ENCODE assay signal across 1 cellular context in the genomic region with DNA sequence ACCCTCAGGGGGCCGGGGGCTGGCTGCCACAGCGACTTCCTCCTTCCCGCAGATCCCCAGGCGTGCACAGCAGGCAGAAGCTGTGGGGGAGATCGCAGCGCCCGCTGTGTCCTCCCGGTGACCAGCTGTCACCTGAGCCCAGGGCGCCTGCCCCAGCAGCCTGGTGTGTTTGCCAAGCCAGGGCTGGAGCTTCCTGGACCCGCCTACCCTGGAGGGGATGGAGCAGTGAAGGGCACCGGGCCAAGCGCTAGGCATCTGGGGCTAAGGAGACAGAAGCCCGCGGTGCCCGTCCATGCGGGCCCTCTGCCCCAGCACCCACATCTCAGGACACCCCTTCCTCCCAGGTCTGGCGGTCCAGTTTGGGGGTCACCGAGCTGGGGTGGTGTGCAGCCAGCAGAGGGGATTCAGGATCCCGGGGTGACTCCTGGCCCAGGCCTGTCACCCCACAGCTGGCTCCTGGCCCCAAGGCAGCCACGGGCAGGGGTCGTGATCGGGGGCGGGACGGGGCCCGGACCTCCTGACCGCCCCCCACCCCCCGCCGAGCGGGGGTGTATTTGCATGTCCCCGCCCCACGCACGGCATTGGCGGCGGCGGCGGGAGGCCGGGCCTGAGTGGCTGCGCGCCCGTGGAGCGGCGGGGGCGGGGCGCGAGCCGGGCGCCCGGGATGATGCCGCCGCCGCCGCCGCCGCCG.
TF ChIP-seq lines count a peak whose summit lies in the region.

A gene with protein sequence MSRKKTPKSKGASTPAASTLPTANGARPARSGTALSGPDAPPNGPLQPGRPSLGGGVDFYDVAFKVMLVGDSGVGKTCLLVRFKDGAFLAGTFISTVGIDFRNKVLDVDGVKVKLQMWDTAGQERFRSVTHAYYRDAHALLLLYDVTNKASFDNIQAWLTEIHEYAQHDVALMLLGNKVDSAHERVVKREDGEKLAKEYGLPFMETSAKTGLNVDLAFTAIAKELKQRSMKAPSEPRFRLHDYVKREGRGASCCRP (plus strand): TSS at position 645 of the 691 bp plus-strand sequence. CDS start 159 bp downstream, outside the sequence.

TF ChIP-seq in HepG2, 621 proteins besides CTCF, POLR2A, EP300 and RAD21 (continued from another document and continues in another):
- TF ChIP-seq ZNF432 (CRISPR knock-in tag; IDR thresholded peaks at IDR 0.05; ENCODE audit: borderline replicate concordance), result no peak
- TF ChIP-seq RFXAP (CRISPR knock-in tag; IDR thresholded peaks at IDR 0.05; ENCODE audit: borderline replicate concordance), result no peak
- TF ChIP-seq, protein P1, sequence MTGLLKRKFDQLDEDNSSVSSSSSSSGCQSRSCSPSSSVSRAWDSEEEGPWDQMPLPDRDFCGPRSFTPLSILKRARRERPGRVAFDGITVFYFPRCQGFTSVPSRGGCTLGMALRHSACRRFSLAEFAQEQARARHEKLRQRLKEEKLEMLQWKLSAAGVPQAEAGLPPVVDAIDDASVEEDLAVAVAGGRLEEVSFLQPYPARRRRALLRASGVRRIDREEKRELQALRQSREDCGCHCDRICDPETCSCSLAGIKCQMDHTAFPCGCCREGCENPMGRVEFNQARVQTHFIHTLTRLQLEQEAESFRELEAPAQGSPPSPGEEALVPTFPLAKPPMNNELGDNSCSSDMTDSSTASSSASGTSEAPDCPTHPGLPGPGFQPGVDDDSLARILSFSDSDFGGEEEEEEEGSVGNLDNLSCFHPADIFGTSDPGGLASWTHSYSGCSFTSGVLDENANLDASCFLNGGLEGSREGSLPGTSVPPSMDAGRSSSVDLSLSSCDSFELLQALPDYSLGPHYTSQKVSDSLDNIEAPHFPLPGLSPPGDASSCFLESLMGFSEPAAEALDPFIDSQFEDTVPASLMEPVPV (CRISPR knock-in tag; IDR thresholded peaks at IDR 0.05), result peak; percentile 37; the same call in 1 of the 2 replicates
- no peak for TF ChIP-seq ZNF530 (CRISPR knock-in tag; IDR thresholded peaks at IDR 0.05; ENCODE audit: low read depth)
- TF ChIP-seq, protein P2, sequence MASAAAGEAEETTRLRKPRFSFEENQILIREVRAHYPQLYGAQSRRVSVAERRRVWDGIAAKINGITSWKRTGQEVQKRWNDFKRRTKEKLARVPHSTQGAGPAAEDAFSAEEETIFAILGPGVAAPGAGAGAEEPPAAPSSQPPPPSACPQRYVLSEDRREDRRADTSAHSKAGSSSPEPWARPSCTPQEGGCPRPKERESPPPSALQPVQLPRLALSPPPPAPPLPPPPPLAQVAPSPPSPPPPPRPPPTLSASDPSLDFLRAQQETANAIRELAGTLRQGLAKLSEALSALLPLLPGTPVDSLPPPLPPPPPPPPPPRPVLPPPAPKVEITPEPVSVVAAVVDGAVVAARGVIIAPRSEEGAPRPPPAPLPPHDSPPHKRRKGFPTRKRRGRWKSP (CRISPR knock-in tag; IDR thresholded peaks at IDR 0.05), result peak; percentile 58; the same call in 1 of the 2 replicates
- TF ChIP-seq CREB1 (IDR thresholded peaks at IDR 0.05), result no peak
- no peak for TF ChIP-seq CREB1 (CRISPR knock-in tag; IDR thresholded peaks at IDR 0.05)
- TF ChIP-seq ZZZ3 (CRISPR knock-in tag; IDR thresholded peaks at IDR 0.05; ENCODE audit: borderline replicate concordance), result no peak
- TF ChIP-seq ZNF556 (CRISPR knock-in tag; IDR thresholded peaks at IDR 0.05; ENCODE audit: borderline replicate concordance), result no peak
- TF ChIP-seq, protein P3, sequence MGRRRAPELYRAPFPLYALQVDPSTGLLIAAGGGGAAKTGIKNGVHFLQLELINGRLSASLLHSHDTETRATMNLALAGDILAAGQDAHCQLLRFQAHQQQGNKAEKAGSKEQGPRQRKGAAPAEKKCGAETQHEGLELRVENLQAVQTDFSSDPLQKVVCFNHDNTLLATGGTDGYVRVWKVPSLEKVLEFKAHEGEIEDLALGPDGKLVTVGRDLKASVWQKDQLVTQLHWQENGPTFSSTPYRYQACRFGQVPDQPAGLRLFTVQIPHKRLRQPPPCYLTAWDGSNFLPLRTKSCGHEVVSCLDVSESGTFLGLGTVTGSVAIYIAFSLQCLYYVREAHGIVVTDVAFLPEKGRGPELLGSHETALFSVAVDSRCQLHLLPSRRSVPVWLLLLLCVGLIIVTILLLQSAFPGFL (CRISPR knock-in tag; IDR thresholded peaks at IDR 0.05), result no peak
- no peak for TF ChIP-seq ZNF567 (CRISPR knock-in tag; IDR thresholded peaks at IDR 0.05; ENCODE audit: borderline replicate concordance)
- no peak for TF ChIP-seq ZNF160 (CRISPR knock-in tag; IDR thresholded peaks at IDR 0.05)
- no peak for TF ChIP-seq ARNT2 (CRISPR knock-in tag; IDR thresholded peaks at IDR 0.05; ENCODE audit: low read depth)
- no peak for TF ChIP-seq NAIF1 (CRISPR knock-in tag; IDR thresholded peaks at IDR 0.05; ENCODE audit: borderline replicate concordance)
- TF ChIP-seq HOXA3 (CRISPR knock-in tag; IDR thresholded peaks at IDR 0.05), result peak; percentile 55; the same call in 1 of the 2 replicates
- TF ChIP-seq, protein P4, sequence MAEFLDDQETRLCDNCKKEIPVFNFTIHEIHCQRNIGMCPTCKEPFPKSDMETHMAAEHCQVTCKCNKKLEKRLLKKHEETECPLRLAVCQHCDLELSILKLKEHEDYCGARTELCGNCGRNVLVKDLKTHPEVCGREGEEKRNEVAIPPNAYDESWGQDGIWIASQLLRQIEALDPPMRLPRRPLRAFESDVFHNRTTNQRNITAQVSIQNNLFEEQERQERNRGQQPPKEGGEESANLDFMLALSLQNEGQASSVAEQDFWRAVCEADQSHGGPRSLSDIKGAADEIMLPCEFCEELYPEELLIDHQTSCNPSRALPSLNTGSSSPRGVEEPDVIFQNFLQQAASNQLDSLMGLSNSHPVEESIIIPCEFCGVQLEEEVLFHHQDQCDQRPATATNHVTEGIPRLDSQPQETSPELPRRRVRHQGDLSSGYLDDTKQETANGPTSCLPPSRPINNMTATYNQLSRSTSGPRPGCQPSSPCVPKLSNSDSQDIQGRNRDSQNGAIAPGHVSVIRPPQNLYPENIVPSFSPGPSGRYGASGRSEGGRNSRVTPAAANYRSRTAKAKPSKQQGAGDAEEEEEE (CRISPR knock-in tag; IDR thresholded peaks at IDR 0.05; ENCODE audit: borderline replicate concordance), result no peak
- no peak for TF ChIP-seq PHF5A (CRISPR knock-in tag; IDR thresholded peaks at IDR 0.05; ENCODE audit: low read depth, unreplicated experiment)
- TF ChIP-seq, protein P5, sequence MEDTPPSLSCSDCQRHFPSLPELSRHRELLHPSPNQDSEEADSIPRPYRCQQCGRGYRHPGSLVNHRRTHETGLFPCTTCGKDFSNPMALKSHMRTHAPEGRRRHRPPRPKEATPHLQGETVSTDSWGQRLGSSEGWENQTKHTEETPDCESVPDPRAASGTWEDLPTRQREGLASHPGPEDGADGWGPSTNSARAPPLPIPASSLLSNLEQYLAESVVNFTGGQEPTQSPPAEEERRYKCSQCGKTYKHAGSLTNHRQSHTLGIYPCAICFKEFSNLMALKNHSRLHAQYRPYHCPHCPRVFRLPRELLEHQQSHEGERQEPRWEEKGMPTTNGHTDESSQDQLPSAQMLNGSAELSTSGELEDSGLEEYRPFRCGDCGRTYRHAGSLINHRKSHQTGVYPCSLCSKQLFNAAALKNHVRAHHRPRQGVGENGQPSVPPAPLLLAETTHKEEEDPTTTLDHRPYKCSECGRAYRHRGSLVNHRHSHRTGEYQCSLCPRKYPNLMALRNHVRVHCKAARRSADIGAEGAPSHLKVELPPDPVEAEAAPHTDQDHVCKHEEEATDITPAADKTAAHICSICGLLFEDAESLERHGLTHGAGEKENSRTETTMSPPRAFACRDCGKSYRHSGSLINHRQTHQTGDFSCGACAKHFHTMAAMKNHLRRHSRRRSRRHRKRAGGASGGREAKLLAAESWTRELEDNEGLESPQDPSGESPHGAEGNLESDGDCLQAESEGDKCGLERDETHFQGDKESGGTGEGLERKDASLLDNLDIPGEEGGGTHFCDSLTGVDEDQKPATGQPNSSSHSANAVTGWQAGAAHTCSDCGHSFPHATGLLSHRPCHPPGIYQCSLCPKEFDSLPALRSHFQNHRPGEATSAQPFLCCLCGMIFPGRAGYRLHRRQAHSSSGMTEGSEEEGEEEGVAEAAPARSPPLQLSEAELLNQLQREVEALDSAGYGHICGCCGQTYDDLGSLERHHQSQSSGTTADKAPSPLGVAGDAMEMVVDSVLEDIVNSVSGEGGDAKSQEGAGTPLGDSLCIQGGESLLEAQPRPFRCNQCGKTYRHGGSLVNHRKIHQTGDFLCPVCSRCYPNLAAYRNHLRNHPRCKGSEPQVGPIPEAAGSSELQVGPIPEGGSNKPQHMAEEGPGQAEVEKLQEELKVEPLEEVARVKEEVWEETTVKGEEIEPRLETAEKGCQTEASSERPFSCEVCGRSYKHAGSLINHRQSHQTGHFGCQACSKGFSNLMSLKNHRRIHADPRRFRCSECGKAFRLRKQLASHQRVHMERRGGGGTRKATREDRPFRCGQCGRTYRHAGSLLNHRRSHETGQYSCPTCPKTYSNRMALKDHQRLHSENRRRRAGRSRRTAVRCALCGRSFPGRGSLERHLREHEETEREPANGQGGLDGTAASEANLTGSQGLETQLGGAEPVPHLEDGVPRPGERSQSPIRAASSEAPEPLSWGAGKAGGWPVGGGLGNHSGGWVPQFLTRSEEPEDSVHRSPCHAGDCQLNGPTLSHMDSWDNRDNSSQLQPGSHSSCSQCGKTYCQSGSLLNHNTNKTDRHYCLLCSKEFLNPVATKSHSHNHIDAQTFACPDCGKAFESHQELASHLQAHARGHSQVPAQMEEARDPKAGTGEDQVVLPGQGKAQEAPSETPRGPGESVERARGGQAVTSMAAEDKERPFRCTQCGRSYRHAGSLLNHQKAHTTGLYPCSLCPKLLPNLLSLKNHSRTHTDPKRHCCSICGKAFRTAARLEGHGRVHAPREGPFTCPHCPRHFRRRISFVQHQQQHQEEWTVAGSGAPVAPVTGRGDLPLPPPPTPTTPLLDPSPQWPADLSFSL (CRISPR knock-in tag; IDR thresholded peaks at IDR 0.05), result no peak
- TF ChIP-seq ZNF101 (CRISPR knock-in tag; IDR thresholded peaks at IDR 0.05; ENCODE audit: borderline replicate concordance, low read depth), result no peak
- TF ChIP-seq, protein P6, sequence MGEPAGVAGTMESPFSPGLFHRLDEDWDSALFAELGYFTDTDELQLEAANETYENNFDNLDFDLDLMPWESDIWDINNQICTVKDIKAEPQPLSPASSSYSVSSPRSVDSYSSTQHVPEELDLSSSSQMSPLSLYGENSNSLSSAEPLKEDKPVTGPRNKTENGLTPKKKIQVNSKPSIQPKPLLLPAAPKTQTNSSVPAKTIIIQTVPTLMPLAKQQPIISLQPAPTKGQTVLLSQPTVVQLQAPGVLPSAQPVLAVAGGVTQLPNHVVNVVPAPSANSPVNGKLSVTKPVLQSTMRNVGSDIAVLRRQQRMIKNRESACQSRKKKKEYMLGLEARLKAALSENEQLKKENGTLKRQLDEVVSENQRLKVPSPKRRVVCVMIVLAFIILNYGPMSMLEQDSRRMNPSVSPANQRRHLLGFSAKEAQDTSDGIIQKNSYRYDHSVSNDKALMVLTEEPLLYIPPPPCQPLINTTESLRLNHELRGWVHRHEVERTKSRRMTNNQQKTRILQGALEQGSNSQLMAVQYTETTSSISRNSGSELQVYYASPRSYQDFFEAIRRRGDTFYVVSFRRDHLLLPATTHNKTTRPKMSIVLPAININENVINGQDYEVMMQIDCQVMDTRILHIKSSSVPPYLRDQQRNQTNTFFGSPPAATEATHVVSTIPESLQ (CRISPR knock-in tag; conservative IDR thresholded peaks at IDR 0.05), result no peak
- TF ChIP-seq ATF1 (CRISPR knock-in tag; IDR thresholded peaks at IDR 0.05), result no peak
- no peak for TF ChIP-seq ZNF430 (CRISPR knock-in tag; IDR thresholded peaks at IDR 0.05)
- TF ChIP-seq, protein P7, sequence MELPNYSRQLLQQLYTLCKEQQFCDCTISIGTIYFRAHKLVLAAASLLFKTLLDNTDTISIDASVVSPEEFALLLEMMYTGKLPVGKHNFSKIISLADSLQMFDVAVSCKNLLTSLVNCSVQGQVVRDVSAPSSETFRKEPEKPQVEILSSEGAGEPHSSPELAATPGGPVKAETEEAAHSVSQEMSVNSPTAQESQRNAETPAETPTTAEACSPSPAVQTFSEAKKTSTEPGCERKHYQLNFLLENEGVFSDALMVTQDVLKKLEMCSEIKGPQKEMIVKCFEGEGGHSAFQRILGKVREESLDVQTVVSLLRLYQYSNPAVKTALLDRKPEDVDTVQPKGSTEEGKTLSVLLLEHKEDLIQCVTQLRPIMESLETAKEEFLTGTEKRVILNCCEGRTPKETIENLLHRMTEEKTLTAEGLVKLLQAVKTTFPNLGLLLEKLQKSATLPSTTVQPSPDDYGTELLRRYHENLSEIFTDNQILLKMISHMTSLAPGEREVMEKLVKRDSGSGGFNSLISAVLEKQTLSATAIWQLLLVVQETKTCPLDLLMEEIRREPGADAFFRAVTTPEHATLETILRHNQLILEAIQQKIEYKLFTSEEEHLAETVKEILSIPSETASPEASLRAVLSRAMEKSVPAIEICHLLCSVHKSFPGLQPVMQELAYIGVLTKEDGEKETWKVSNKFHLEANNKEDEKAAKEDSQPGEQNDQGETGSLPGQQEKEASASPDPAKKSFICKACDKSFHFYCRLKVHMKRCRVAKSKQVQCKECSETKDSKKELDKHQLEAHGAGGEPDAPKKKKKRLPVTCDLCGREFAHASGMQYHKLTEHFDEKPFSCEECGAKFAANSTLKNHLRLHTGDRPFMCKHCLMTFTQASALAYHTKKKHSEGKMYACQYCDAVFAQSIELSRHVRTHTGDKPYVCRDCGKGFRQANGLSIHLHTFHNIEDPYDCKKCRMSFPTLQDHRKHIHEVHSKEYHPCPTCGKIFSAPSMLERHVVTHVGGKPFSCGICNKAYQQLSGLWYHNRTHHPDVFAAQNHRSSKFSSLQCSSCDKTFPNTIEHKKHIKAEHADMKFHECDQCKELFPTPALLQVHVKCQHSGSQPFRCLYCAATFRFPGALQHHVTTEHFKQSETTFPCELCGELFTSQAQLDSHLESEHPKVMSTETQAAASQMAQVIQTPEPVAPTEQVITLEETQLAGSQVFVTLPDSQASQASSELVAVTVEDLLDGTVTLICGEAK (IDR thresholded peaks at IDR 0.05), result no peak
- TF ChIP-seq, protein P7 (CRISPR knock-in tag; IDR thresholded peaks at IDR 0.05), result no peak
- TF ChIP-seq ZNF589 (CRISPR knock-in tag; conservative IDR thresholded peaks at IDR 0.05), result no peak
